Comparison of ENCODE assay signal across 22 cellular contexts in the genomic region with DNA sequence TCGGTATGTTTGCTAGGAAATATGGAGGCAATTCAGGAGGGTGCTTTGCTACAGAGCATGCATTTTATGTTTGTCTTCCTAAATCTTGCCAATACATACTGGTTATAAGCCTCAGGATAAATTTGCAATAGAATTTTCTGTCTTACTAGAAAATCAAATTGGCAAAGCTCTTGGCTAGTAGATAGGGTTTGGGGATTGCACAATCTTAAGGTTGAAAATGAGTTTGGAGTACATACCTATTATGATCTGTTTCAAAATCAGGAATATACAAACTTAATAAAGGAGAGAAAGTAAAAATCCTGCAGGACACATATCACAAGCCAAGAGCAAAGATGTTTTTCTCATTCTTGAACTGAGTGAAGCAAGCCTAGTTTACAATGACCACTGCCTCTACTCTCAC.
"Had no signal": no experiment of that assay in that cellular context is flagged by ENCODE, and none has a peak within 500 bp of the region (broad histone marks: within the 10 kb centered on the region; RNA-seq: fewer than 3 reads in every experiment).

No MANE protein-coding gene starts in this region.

- H3K36me3 Mint-ChIP-seq: IgD-negative memory B cell had no signal

- H3K4me3 Mint-ChIP-seq: IgD-negative memory B cell had no signal

- H3K4me2 ChIP-seq: SK-N-SH had no signal

- H3K27ac ChIP-seq: RWPE1 had no signal

- DNase-seq: KBM-7; MV-4-11; NCI-H1048; NCI-H1105; NCI-H1417; NCI-H1436 treated with DMSO at 0.1 percent for 48 hours; NCI-H1694; NCI-H187 treated with DMSO at 0.1 percent for 48 hours; NCI-H2029 treated with DMSO at 0.1 percent for 48 hours; NCI-H2171 treated with DMSO at 0.1 percent for 48 hours; NCI-H345; NCI-H524; NCI-H526 treated with DMSO at 0.1 percent for 48 hours; NCI-H774; NK-92 treated with Interleukin-12 subunit alpha and Interleukin-12 subunit beta, amount 100 ng/mL, for 24 hours; PC-3; SHP77; SK-N-SH; SW 1271 had no signal

- H3K4me1 Mint-ChIP-seq: IgD-negative memory B cell had no signal

- H3K9me2 ChIP-seq: SK-N-SH had no signal

- H3K9ac ChIP-seq: SK-N-SH had no signal

- H3K27me3 Mint-ChIP-seq: IgD-negative memory B cell had no signal

- ATAC-seq: Panc1, PC-3 had no signal

- H3K9me3 ChIP-seq: SK-N-SH had no signal

- H3K27ac Mint-ChIP-seq: IgD-negative memory B cell had no signal
